Comparison of ENCODE assay signal across 1 cellular context in genomic region chr13:27423333-27423732, GRCh38.
TF ChIP-seq lines count a peak whose summit lies in the region.

No MANE protein-coding gene starts in this region.

TF ChIP-seq in A549, 52 proteins besides CTCF, POLR2A, EP300 and RAD21:
- no peak for TF ChIP-seq E2F6 (IDR thresholded peaks at IDR 0.05; ENCODE audit: borderline replicate concordance, low read depth)
- no peak for TF ChIP-seq MAFK (IDR thresholded peaks at IDR 0.05; ENCODE audit: partially characterized antibody)
- no peak for TF ChIP-seq HDAC2 (IDR thresholded peaks at IDR 0.05)
- TF ChIP-seq FOSL2 (IDR thresholded peaks at IDR 0.05) = no peak
- TF ChIP-seq FOSL2 (CRISPR knock-in tag; IDR thresholded peaks at IDR 0.05) = no peak
